In the genomic region with DNA sequence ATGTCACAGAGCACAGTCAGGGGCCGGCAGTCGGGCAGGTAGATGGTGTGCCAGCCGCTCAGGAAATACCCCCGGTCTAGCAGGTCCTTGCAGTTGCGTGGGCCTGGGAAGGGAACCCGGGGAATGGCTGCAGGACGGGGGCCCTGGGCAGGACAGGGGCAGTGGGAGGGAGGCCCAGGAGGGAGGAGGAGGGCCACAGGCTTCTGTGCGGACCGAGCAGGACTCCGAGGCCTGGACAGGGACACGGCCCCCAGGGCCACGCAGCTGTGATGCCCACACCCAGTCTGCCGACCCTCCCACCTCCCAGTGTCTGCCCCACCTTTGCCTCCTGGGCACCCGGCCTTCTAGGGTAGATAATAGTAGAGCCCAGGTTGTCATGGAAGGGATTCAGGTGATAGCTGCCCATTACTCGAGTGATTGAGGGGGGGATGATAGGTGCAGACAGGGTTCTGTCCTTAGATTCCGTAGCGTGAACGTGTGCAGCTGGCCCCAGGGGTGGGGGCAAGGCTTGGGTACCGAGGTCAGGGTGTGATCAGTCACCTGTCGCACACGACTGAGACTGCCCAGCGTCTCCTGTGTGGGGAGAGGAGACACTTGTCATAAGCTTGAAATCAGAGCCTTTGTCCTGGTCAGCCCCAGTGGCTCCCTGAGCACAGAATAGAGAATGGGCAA, we compare ENCODE assay signal across 26 cellular contexts. TPM values are rescaled to one million over a fixed set of nuclear protein-coding genes. Genes with fewer than 3 reads are reported as not detected.
DNase-seq lines count a peak whose midpoint lies in the region; ATAC-seq and TF ChIP-seq lines count a peak whose summit lies in the region.
"Had no signal": no experiment of that assay in that cellular context is flagged by ENCODE, and none has a peak within 500 bp of the region (broad histone marks: within the 10 kb centered on the region; RNA-seq: fewer than 3 reads in every experiment).

No MANE protein-coding gene starts in this region.

- H3K27me3 ChIP-seq in neutrophil = no peaks in the 10 kb centered on the region
- H3K27me3 ChIP-seq: MG63 had no signal

- TF ChIP-seq CTCF in neutrophil (IDR thresholded peaks at IDR 0.05) = no peak

- no peak overlapping the region for H3K4me3 ChIP-seq in neutrophil (ENCODE audit: low read depth in 1 of 2, low read length in 1 of 2)
- H3K4me3 ChIP-seq: GM23248, MG63 had no signal

- peaks cover 77% of the 10 kb centered on the region for H3K36me3 ChIP-seq in neutrophil
- H3K36me3 ChIP-seq: MG63 had no signal

- no peak for ATAC-seq in GM21786 (IDR thresholded peaks at IDR 0.05; ENCODE audit: unreplicated experiment)
- no peak for ATAC-seq in HG02884 (IDR thresholded peaks at IDR 0.05; ENCODE audit: unreplicated experiment)
- ATAC-seq: HCT116, Right ventricle myocardium inferior had no signal

- no peaks in the 10 kb centered on the region for H3K9me3 ChIP-seq in neutrophil
- H3K9me3 ChIP-seq: MG63 had no signal

- H3K4me1 ChIP-seq in neutrophil (ENCODE audit: control insufficient read depth in 1 of 2, insufficient read depth in 1 of 2, low read depth in 1 of 2, low read length in 1 of 2) = peaks cover 50 to 68% of the 10 kb centered on the region in 2 experiments

- peak overlapping the region; percentile 95 for H3K27ac ChIP-seq in neutrophil
- H3K27ac ChIP-seq: GM23248 had no signal

- DNase-seq in activated effector memory CD4-positive, alpha-beta T cell treated with anti-CD3 and anti-CD28 coated beads, Interleukin-2, amount 50 U/mL, for 16 hours = peak; percentile 41
- DNase-seq in activated effector memory CD4-positive, alpha-beta T cell treated with Interleukin-2 at 50 U/mL for 16 hours = no peak
- DNase-seq in ecto neural progenitor cell (ENCODE audit: low spot score) = peak; percentile 32
- DNase-seq in ureter (ENCODE audit: low spot score) = peak; percentile 23
- no peak for DNase-seq in effector CD4-positive, alpha-beta T cell
- DNase-seq: AML-193; C1 segment of cervical spinal cord; Calu3; CD8-positive, alpha-beta memory T cell; DMS153; GM23248; MG63; NCI-H1417; NCI-H2081 treated with DMSO at 0.1 percent for 48 hours; NCI-H446; NCI-H526; OCI-M1 had no signal

RNA-seq across cellular contexts. Expression of gene FCN1, which starts 4.5 kb away (rescaled TPM):
- total RNA-seq in ureter = 3.1 TPM
- total RNA-seq: A172, Calu3, G401, GM23248, LHCN-M2, SK-MEL-5 had no signal

RNA-seq across cellular contexts. Expression of gene FCN2, which starts 32.6 kb away (rescaled TPM):
- total RNA-seq in ureter = 0.49 TPM
- total RNA-seq: A172; Calu3; CD8-positive, alpha-beta memory T cell; G401; GM23248; LHCN-M2; Right ventricle myocardium inferior; SK-MEL-5 had no signal

Comparison
In these comparisons a context has a peak if more than half of its experiments do, and no peak if none do; other contexts are left out.
1. DNase-seq: peak in activated effector memory CD4-positive, alpha-beta T cell treated with anti-CD3 and anti-CD28 coated beads, Interleukin-2, amount 50 U/mL, for 16 hours (single experiment), ecto neural progenitor cell (single experiment) and ureter (single experiment); none in activated effector memory CD4-positive, alpha-beta T cell treated with Interleukin-2 at 50 U/mL for 16 hours (single experiment) and effector CD4-positive, alpha-beta T cell (single experiment).